Comparison of ENCODE assay signal across 13 cellular contexts in genomic region chr2:181037922-181038321, GRCh38. TPM values are rescaled to one million over a fixed set of nuclear protein-coding genes. Genes with fewer than 3 reads are reported as not detected.
DNase-seq lines count a peak whose midpoint lies in the region; ATAC-seq, FAIRE-seq and TF ChIP-seq lines count a peak whose summit lies in the region.
"Had no signal": no experiment of that assay in that cellular context is flagged by ENCODE, and none has a peak within 500 bp of the region (broad histone marks: within the 10 kb centered on the region; RNA-seq: fewer than 3 reads in every experiment).

No MANE protein-coding gene starts in this region.

- TF ChIP-seq CTCF in KMS-11 (conservative IDR thresholded peaks at IDR 0.05; ENCODE audit: low read depth, low read length) = no peak
- TF ChIP-seq CTCF in astrocyte of the spinal cord (IDR thresholded peaks at IDR 0.05; ENCODE audit: low read depth, low read length) = no peak
- no peak for TF ChIP-seq CTCF in keratinocyte (optimal IDR thresholded peaks at IDR 0.05 in 1 of 3, IDR thresholded peaks at IDR 0.05 in 1 of 3, conservative IDR thresholded peaks at IDR 0.05 in 1 of 3; ENCODE audit: extremely low read depth in 1 of 3, insufficient read depth in 2 of 3, low read length in 3 of 3)

- no peak for ATAC-seq in GM21723 (IDR thresholded peaks at IDR 0.05; ENCODE audit: unreplicated experiment)

- no peak overlapping the region for H3K27ac ChIP-seq in KMS-11
- H3K27ac ChIP-seq in keratinocyte (ENCODE audit: control insufficient read depth, insufficient read depth, low read length) = peak overlapping the region; percentile 80
- H3K27ac ChIP-seq: prostate gland had no signal

- no peaks in the 10 kb centered on the region for H4K20me1 ChIP-seq in KMS-11 (ENCODE audit: insufficient read depth)
- H4K20me1 ChIP-seq in keratinocyte (ENCODE audit: control insufficient read depth, extremely low read depth, insufficient read depth, low read length) = no peaks in the 10 kb centered on the region

- H3K4me1 ChIP-seq in KMS-11 (ENCODE audit: low read depth, poor library complexity, severe bottlenecking) = peaks cover 47% of the 10 kb centered on the region
- H3K4me1 ChIP-seq in keratinocyte (ENCODE audit: control insufficient read depth, extremely low read depth, insufficient read depth, low read length) = peaks cover 16% of the 10 kb centered on the region
- H3K4me1 ChIP-seq: prostate gland had no signal

- H3K4me2 ChIP-seq in KMS-11 = 0 out of 2 replicates have a peak overlapping the region, but pooled peaks have one; percentile 75
- H3K4me2 ChIP-seq in keratinocyte (ENCODE audit: control insufficient read depth, extremely low read depth, insufficient read depth, low read depth, low read length) = peak overlapping the region; percentile 60

- H2AFZ ChIP-seq in KMS-11 (ENCODE audit: low read depth) = no peak overlapping the region
- no peak overlapping the region for H2AFZ ChIP-seq in keratinocyte (ENCODE audit: control insufficient read depth, low read length)

- peak; percentile 78 for DNase-seq in ELR (ENCODE audit: low read depth)
- peak; percentile 60 for DNase-seq in astrocyte of the spinal cord (ENCODE audit: low read depth, low spot score)
- no peak for DNase-seq in keratinocyte (ENCODE audit: low read depth, low spot score)
- no peak for DNase-seq in CD1c-positive myeloid dendritic cell (ENCODE audit: extremely low spot score)
- DNase-seq in NCI-H1105 (lab: John Stamatoyannopoulos, UW) = no peak
- DNase-seq: activated naive CD4-positive, alpha-beta T cell treated with Interleukin-2 at 50 U/mL for 16 hours; caudate nucleus; NCI-H1436; stimulated activated CD4-positive, alpha-beta T cell treated with anti-CD3 and anti-CD28 coated beads, Interleukin-12 subunit alpha, Interleukin-12 subunit beta, amount 100 ng/mL, for 4 hours had no signal

- dilution Hi-C loops in keratinocyte (cut with MboI; ENCODE audit: extremely low pct_ligation_motif_present, low sequenced_read_pairs) = no loop called here

- FAIRE-seq in keratinocyte (lab: Jason Lieb, UNC) = no peak
- FAIRE-seq: GM12891 had no signal

- in situ Hi-C loops in astrocyte of the spinal cord (cut with HindIII; ENCODE audit: low sequenced_read_pairs) = no loop called here

- H3K9ac ChIP-seq in KMS-11 (no peak overlapping the region), keratinocyte (ENCODE audit: control insufficient read depth, extremely low read depth, insufficient read depth, low read length) (no peak overlapping the region)

- H3K36me3 ChIP-seq in KMS-11 (ENCODE audit: insufficient read depth) = no peaks in the 10 kb centered on the region
- H3K36me3 ChIP-seq in keratinocyte (ENCODE audit: control insufficient read depth in 2 of 2, extremely low read depth in 1 of 2, insufficient read depth in 2 of 2, low read length in 2 of 2) = no peaks in the 10 kb centered on the region
- H3K36me3 ChIP-seq: prostate gland had no signal

- H3K4me3 ChIP-seq in KMS-11 (IDR thresholded peaks at IDR 0.05; ENCODE audit: insufficient read depth, low read depth, low read length) (no peak overlapping the region), astrocyte of the spinal cord (ENCODE audit: low read depth, low read length) (no peak overlapping the region), keratinocyte (ENCODE audit: control insufficient read depth in 2 of 3, extremely low read depth in 1 of 3, insufficient read depth in 2 of 3, low read depth in 1 of 3, low read length in 3 of 3) (peak overlapping the region in 1 of 3 experiments; percentile 9)
- H3K4me3 ChIP-seq: prostate gland had no signal

- no peaks in the 10 kb centered on the region for H3K9me3 ChIP-seq in keratinocyte (ENCODE audit: control insufficient read depth, low read depth, low read length)
- H3K9me3 ChIP-seq: prostate gland had no signal

- H3K79me2 ChIP-seq in KMS-11 (ENCODE audit: insufficient read depth, low read depth) (peaks cover 61% of the 10 kb centered on the region; the same call in 1 of the 2 replicates), keratinocyte (ENCODE audit: control insufficient read depth, insufficient read depth, low read length) (peaks cover 32% of the 10 kb centered on the region)

- H3K9me1 ChIP-seq in keratinocyte (ENCODE audit: control insufficient read depth, extremely low read depth, insufficient read depth, low read length) = peaks cover 2% of the 10 kb centered on the region

- H3K27me3 ChIP-seq in KMS-11 (ENCODE audit: insufficient read depth, low read depth) (no peaks in the 10 kb centered on the region), keratinocyte (ENCODE audit: control insufficient read depth, extremely low read depth, insufficient read depth, low read length) (no peaks in the 10 kb centered on the region)

RNA-seq across cellular contexts. Expression of gene UBE2E3, which starts 57.5 kb away (rescaled TPM):
- 88.3 to 107 TPM (median 91.1 TPM) in 3 replicates for polyA plus RNA-seq in keratinocyte
- polyA plus RNA-seq in keratinocyte (2011; ENCODE audit: low read depth) = 27.7 TPM
- 89.6 and 203 TPM in 2 replicates for polyA plus RNA-seq in keratinocyte (2011; cell fraction: cytosol; rRNA removed)
- polyA plus RNA-seq in keratinocyte (2011; cell fraction: nucleus; rRNA removed) = 70.2 and 71.8 TPM in 2 replicates
- 58.6 and 73.4 TPM in 2 replicates for polyA plus RNA-seq in keratinocyte (2012; ENCODE audit: low replicate concordance)
- polyA minus RNA-seq in keratinocyte = 30.1 to 50.0 TPM (median 37.7 TPM) in 3 replicates
- 30.9 TPM for polyA minus RNA-seq in keratinocyte (2011; cell fraction: cytosol; rRNA and poly(A)+ RNA removed)
- 21.0 and 34.6 TPM in 2 replicates for polyA minus RNA-seq in keratinocyte (2011; cell fraction: nucleus; rRNA and poly(A)+ RNA removed)

Comparison
In these comparisons a context has a peak if more than half of its experiments do, and no peak if none do; other contexts are left out.
1. DNase-seq: peak in ELR (single experiment) and astrocyte of the spinal cord (single experiment); none in keratinocyte (single experiment), CD1c-positive myeloid dendritic cell (single experiment) and NCI-H1105 (single experiment).